In the genomic region with DNA sequence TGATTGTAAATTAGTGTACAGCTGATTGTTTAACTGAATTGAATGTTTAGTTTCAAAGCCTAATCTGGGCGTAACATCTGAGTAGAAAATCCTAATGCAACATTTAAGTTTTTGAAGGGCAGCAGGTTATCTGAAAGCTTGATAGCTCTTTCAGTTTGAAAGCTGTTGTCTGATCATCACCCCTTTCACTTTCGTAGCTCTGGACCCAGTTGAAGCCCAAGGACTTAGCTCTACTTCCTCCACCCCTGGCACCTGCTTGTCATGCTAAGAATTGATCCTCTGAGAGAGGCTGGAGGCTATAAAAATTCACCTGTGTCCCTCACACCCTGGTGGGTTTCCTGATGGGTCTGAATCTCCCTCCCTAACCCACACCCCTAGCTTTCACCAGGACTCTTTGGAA, we compare ENCODE assay signal across 17 cellular contexts.
DNase-seq lines count a peak whose midpoint lies in the region; ATAC-seq, FAIRE-seq and TF ChIP-seq lines count a peak whose summit lies in the region.
"Had no signal": no experiment of that assay in that cellular context is flagged by ENCODE, and none has a peak within 500 bp of the region (broad histone marks: within the 10 kb centered on the region; RNA-seq: fewer than 3 reads in every experiment).

No MANE protein-coding gene starts in this region.

- TF ChIP-seq CTCF in glutamatergic neuron (IDR thresholded peaks at IDR 0.05; ENCODE audit: partially characterized antibody, unreplicated experiment), result no peak

- no peaks in the 10 kb centered on the region for H3K4me1 Mint-ChIP-seq in activated T-cell treated with anti-CD3 and anti-CD28 coated beads, Interleukin-2, amount 50 U/mL, for 4 hours (ENCODE audit: low read depth)
- H3K4me1 Mint-ChIP-seq in glutamatergic neuron (ENCODE audit: low read depth, unreplicated experiment), result no peaks in the 10 kb centered on the region
- H3K4me1 Mint-ChIP-seq: activated naive CD8-positive, alpha-beta T cell treated with anti-CD3 and anti-CD28 coated beads, Interleukin-2, amount 10 ng/mL, durations not matched to agents 7 days and 5 days had no signal

- H3K27ac Mint-ChIP-seq in glutamatergic neuron (ENCODE audit: unreplicated experiment), result no peak overlapping the region
- H3K27ac Mint-ChIP-seq: activated naive CD8-positive, alpha-beta T cell treated with anti-CD3 and anti-CD28 coated beads, Interleukin-2, amount 10 ng/mL, durations not matched to agents 7 days and 5 days had no signal

- FAIRE-seq in GM12892 (lab: Jason Lieb, UNC), result peak; percentile 17
- FAIRE-seq: A204.1, K562 had no signal

- TF ChIP-seq POLR2A in GM12892 (IDR thresholded peaks at IDR 0.05; ENCODE audit: low read depth, low read length), result no peak

- H3K4me3 Mint-ChIP-seq in activated T-cell treated with anti-CD3 and anti-CD28 coated beads, Interleukin-2, amount 50 U/mL, for 4 hours, result no peak overlapping the region
- no peak overlapping the region for H3K4me3 Mint-ChIP-seq in glutamatergic neuron (ENCODE audit: unreplicated experiment)
- H3K4me3 Mint-ChIP-seq: activated naive CD8-positive, alpha-beta T cell treated with anti-CD3 and anti-CD28 coated beads, Interleukin-2, amount 10 ng/mL, durations not matched to agents 7 days and 5 days had no signal

- ATAC-seq in GM19397 (IDR thresholded peaks at IDR 0.05; ENCODE audit: unreplicated experiment), result peak; percentile 60
- peak; percentile 54 for ATAC-seq in HG02623 (IDR thresholded peaks at IDR 0.05; ENCODE audit: unreplicated experiment)
- ATAC-seq in HG03280 (IDR thresholded peaks at IDR 0.05; ENCODE audit: unreplicated experiment), result peak; percentile 74
- no peak for ATAC-seq in activated T-cell treated with anti-CD3 and anti-CD28 coated beads, Interleukin-2, amount 50 U/mL, for 4 hours
- ATAC-seq: HCT116, K562 had no signal

- no peaks in the 10 kb centered on the region for H3K9me3 Mint-ChIP-seq in activated T-cell treated with anti-CD3 and anti-CD28 coated beads, Interleukin-2, amount 50 U/mL, for 4 hours
- H3K9me3 Mint-ChIP-seq in glutamatergic neuron (ENCODE audit: unreplicated experiment), result peaks cover 3% of the 10 kb centered on the region
- H3K9me3 Mint-ChIP-seq: activated naive CD8-positive, alpha-beta T cell treated with anti-CD3 and anti-CD28 coated beads, Interleukin-2, amount 10 ng/mL, durations not matched to agents 7 days and 5 days had no signal

- H3K27me3 Mint-ChIP-seq in activated T-cell treated with anti-CD3 and anti-CD28 coated beads, Interleukin-2, amount 50 U/mL, for 4 hours (ENCODE audit: low read depth), result no peaks in the 10 kb centered on the region
- peaks cover 1% of the 10 kb centered on the region for H3K27me3 Mint-ChIP-seq in glutamatergic neuron (ENCODE audit: unreplicated experiment)

- no peaks in the 10 kb centered on the region for H3K36me3 Mint-ChIP-seq in activated T-cell treated with anti-CD3 and anti-CD28 coated beads, Interleukin-2, amount 50 U/mL, for 4 hours (ENCODE audit: insufficient read depth)
- H3K36me3 Mint-ChIP-seq in glutamatergic neuron (ENCODE audit: unreplicated experiment), result no peaks in the 10 kb centered on the region
- H3K36me3 Mint-ChIP-seq: activated naive CD8-positive, alpha-beta T cell treated with anti-CD3 and anti-CD28 coated beads, Interleukin-2, amount 10 ng/mL, durations not matched to agents 7 days and 5 days had no signal

- DNase-seq in GM12892 (ENCODE audit: insufficient read length), result peak; percentile 13
- no peak for DNase-seq in activated T-cell treated with anti-CD3 and anti-CD28 coated beads, Interleukin-2, amount 50 U/mL, for 4 hours
- DNase-seq in nucleus accumbens (lab: John Stamatoyannopoulos, UW), result no peak
- no peak for DNase-seq in glutamatergic neuron
- no peak for DNase-seq in HuH-7 (ENCODE audit: low spot score)
- DNase-seq: activated naive CD8-positive, alpha-beta T cell treated with anti-CD3 and anti-CD28 coated beads, Interleukin-2, amount 10 ng/mL, durations not matched to agents 7 days and 5 days; erythroblast; NCI-H146; NCI-H748 treated with DMSO at 0.1 percent for 48 hours; SHP77 treated with DMSO at 0.1 percent for 48 hours; spleen had no signal

Comparison
In these comparisons a context has a peak if more than half of its experiments do, and no peak if none do; other contexts are left out.
1. ATAC-seq: peak in GM19397 (single experiment), HG02623 (single experiment) and HG03280 (single experiment); none in activated T-cell treated with anti-CD3 and anti-CD28 coated beads, Interleukin-2, amount 50 U/mL, for 4 hours (0 of 2).